In genomic region chr4:177546745-177547144, GRCh38 we compare ENCODE assay signal across 22 cellular contexts.
DNase-seq lines count a peak whose midpoint lies in the region; ATAC-seq, FAIRE-seq and TF ChIP-seq lines count a peak whose summit lies in the region.
"Had no signal": no experiment of that assay in that cellular context is flagged by ENCODE, and none has a peak within 500 bp of the region (broad histone marks: within the 10 kb centered on the region; RNA-seq: fewer than 3 reads in every experiment).

No MANE protein-coding gene starts in this region.

- no peak for FAIRE-seq in HepG2 (lab: Jason Lieb, UNC)
- FAIRE-seq: endothelial cell of umbilical vein, K562, keratinocyte had no signal

- no peaks in the 10 kb centered on the region for H3K9me3 Mint-ChIP-seq in activated T-helper 1 cell treated with anti-CD3 and anti-CD28 coated beads, Interleukin-12 subunit alpha, Interleukin-12 subunit beta, Interleukin-2, Interleukin-4 antibody, amounts not matched to agents 30 ng/mL and 10 ng/mL and 1 ng/mL, durations not matched to agents 14 hours and 24 hours and 36 hours
- H3K9me3 Mint-ChIP-seq: activated naive CD4-positive, alpha-beta T cell treated with anti-CD3 and anti-CD28 coated beads, Interleukin-2, amount 50 U/mL, for 72 hours; T-cell had no signal

- in situ Hi-C loops in GM23248 (cut with MboI) (no loop called here), HepG2 (cut with HindIII; ENCODE audit: extremely low pct_ligation_motif_present, low pct_unique_long_range_greater_than_20kb) (no loop called here)

- H3K4me1 Mint-ChIP-seq in activated T-helper 1 cell treated with anti-CD3 and anti-CD28 coated beads, Interleukin-12 subunit alpha, Interleukin-12 subunit beta, Interleukin-2, Interleukin-4 antibody, amounts not matched to agents 30 ng/mL and 10 ng/mL and 1 ng/mL, durations not matched to agents 14 hours and 24 hours and 36 hours (ENCODE audit: low read depth), result no peaks in the 10 kb centered on the region
- H3K4me1 Mint-ChIP-seq: activated CD8-positive, alpha-beta memory T cell treated with anti-CD3 and anti-CD28 coated beads, Interleukin-2, amount 10 ng/mL, durations not matched to agents 7 days and 5 days; B cell; T-cell had no signal

- H3K36me3 ChIP-seq in GM23248 (ENCODE audit: low read depth), result no peaks in the 10 kb centered on the region
- H3K36me3 ChIP-seq in HepG2 (replicated peaks in 1 of 2; ENCODE audit: control insufficient read depth in 1 of 2, insufficient read depth in 2 of 2, low read length in 2 of 2), result no peaks in the 10 kb centered on the region
- H3K36me3 ChIP-seq: brain microvascular endothelial cell, gastrocnemius medialis, right atrium auricular region had no signal

- no peaks in the 10 kb centered on the region for H4K20me1 ChIP-seq in GM23248 (ENCODE audit: insufficient read depth)
- no peaks in the 10 kb centered on the region for H4K20me1 ChIP-seq in HepG2 (ENCODE audit: insufficient read depth, low read length)

- H3K4me3 Mint-ChIP-seq in activated T-helper 1 cell treated with anti-CD3 and anti-CD28 coated beads, Interleukin-12 subunit alpha, Interleukin-12 subunit beta, Interleukin-2, Interleukin-4 antibody, amounts not matched to agents 30 ng/mL and 10 ng/mL and 1 ng/mL, durations not matched to agents 14 hours and 24 hours and 36 hours, result no peak overlapping the region
- H3K4me3 Mint-ChIP-seq: activated CD8-positive, alpha-beta memory T cell treated with anti-CD3 and anti-CD28 coated beads, Interleukin-2, amount 10 ng/mL, durations not matched to agents 7 days and 5 days; B cell; T-cell had no signal

- TF ChIP-seq CTCF in foreskin keratinocyte (conservative IDR thresholded peaks at IDR 0.05), result peak; percentile 64
- TF ChIP-seq CTCF in HepG2 (CRISPR knock-in tag; IDR thresholded peaks at IDR 0.05), result no peak

- TF ChIP-seq RAD21 in HepG2 (CRISPR knock-in tag; IDR thresholded peaks at IDR 0.05), result no peak

- POLR2A ChIA-PET in HepG2 (lab: Yijun Ruan, JAX), result no interaction called here

- H3K36me3 Mint-ChIP-seq in activated T-helper 1 cell treated with anti-CD3 and anti-CD28 coated beads, Interleukin-12 subunit alpha, Interleukin-12 subunit beta, Interleukin-2, Interleukin-4 antibody, amounts not matched to agents 30 ng/mL and 10 ng/mL and 1 ng/mL, durations not matched to agents 14 hours and 24 hours and 36 hours (ENCODE audit: low read depth), result no peaks in the 10 kb centered on the region
- H3K36me3 Mint-ChIP-seq: activated CD8-positive, alpha-beta memory T cell treated with anti-CD3 and anti-CD28 coated beads, Interleukin-2, amount 10 ng/mL, durations not matched to agents 7 days and 5 days; activated naive CD4-positive, alpha-beta T cell treated with anti-CD3 and anti-CD28 coated beads, Interleukin-2, amount 50 U/mL, for 72 hours; T-cell had no signal

- H3K9ac ChIP-seq in GM23248 (no peak overlapping the region), HepG2 (ENCODE audit: insufficient read depth, low read depth, low read length) (no peak overlapping the region)

- H3K27me3 ChIP-seq in GM23248 (replicated peaks; ENCODE audit: insufficient read depth) (no peaks in the 10 kb centered on the region), foreskin keratinocyte (no peaks in the 10 kb centered on the region), HepG2 (ENCODE audit: control insufficient read depth in 1 of 2, insufficient read depth in 2 of 2, low read length in 2 of 2) (no peaks in the 10 kb centered on the region)
- H3K27me3 ChIP-seq: brain microvascular endothelial cell, gastrocnemius medialis, right atrium auricular region had no signal

- no peak for TF ChIP-seq POLR2A in HepG2 (IDR thresholded peaks at IDR 0.05; ENCODE audit: insufficient read depth in 1 of 2, low read depth in 2 of 2, low read length in 2 of 2)

- ATAC-seq in foreskin keratinocyte (peak; percentile 33), HepG2 (no peak)
- ATAC-seq: activated CD8-positive, alpha-beta memory T cell treated with anti-CD3 and anti-CD28 coated beads, Interleukin-2, amount 10 ng/mL, durations not matched to agents 7 days and 5 days; activated naive CD4-positive, alpha-beta T cell treated with anti-CD3 and anti-CD28 coated beads, Interleukin-2, amount 50 U/mL, for 72 hours; gastrocnemius medialis; K562 had no signal

- H3K27ac ChIP-seq in GM23248 (no peak overlapping the region), foreskin keratinocyte (no peak overlapping the region), HepG2 (ENCODE audit: extremely low read length, insufficient read depth, low read length) (no peak overlapping the region)
- H3K27ac ChIP-seq: brain microvascular endothelial cell, gastrocnemius medialis, HL-60, right atrium auricular region had no signal

- H3K27me3 Mint-ChIP-seq in activated T-helper 1 cell treated with anti-CD3 and anti-CD28 coated beads, Interleukin-12 subunit alpha, Interleukin-12 subunit beta, Interleukin-2, Interleukin-4 antibody, amounts not matched to agents 30 ng/mL and 10 ng/mL and 1 ng/mL, durations not matched to agents 14 hours and 24 hours and 36 hours (ENCODE audit: insufficient read depth), result no peaks in the 10 kb centered on the region
- H3K27me3 Mint-ChIP-seq: activated CD8-positive, alpha-beta memory T cell treated with anti-CD3 and anti-CD28 coated beads, Interleukin-2, amount 10 ng/mL, durations not matched to agents 7 days and 5 days; B cell; T-cell had no signal

- H3K9me3 ChIP-seq in GM23248 (ENCODE audit: low read depth) (no peaks in the 10 kb centered on the region), HepG2 (ENCODE audit: low read length) (no peaks in the 10 kb centered on the region)
- H3K9me3 ChIP-seq: gastrocnemius medialis, right atrium auricular region had no signal

- H3K79me2 ChIP-seq in GM23248 (ENCODE audit: insufficient read depth) (no peaks in the 10 kb centered on the region), HepG2 (ENCODE audit: insufficient read depth, low read length) (no peaks in the 10 kb centered on the region)

- H2AFZ ChIP-seq in GM23248 (no peak overlapping the region), HepG2 (ENCODE audit: low read length) (no peak overlapping the region)

- DNase-seq in GM23248 (peak; percentile 23), amniotic epithelial cell (ENCODE audit: low read depth) (peak; percentile 26), foreskin keratinocyte (peak; percentile 13 to 48), NCI-H510A (lab: John Stamatoyannopoulos, UW) (no peak), HepG2 (ENCODE audit: low spot score) (no peak)
- DNase-seq in Jurkat, Clone E6-1 (ENCODE audit: low read depth, low spot score), result peak; percentile 22
- DNase-seq in activated T-helper 1 cell treated with anti-CD3 and anti-CD28 coated beads, Interleukin-12 subunit alpha, Interleukin-12 subunit beta, Interleukin-2, Interleukin-4 antibody, amounts not matched to agents 30 ng/mL and 10 ng/mL and 1 ng/mL, durations not matched to agents 14 hours and 24 hours and 36 hours (ENCODE audit: low spot score), result no peak
- DNase-seq: activated CD4-positive, alpha-beta T cell treated with anti-CD3 and anti-CD28 coated beads for 48 hours; activated CD8-positive, alpha-beta memory T cell treated with anti-CD3 and anti-CD28 coated beads, Interleukin-2, amount 10 ng/mL, durations not matched to agents 7 days and 5 days; brain microvascular endothelial cell; gastrocnemius medialis; NCI-H2029; occipital lobe; Right ventricle myocardium superior; T-cell had no signal

- H3K27ac Mint-ChIP-seq in activated T-helper 1 cell treated with anti-CD3 and anti-CD28 coated beads, Interleukin-12 subunit alpha, Interleukin-12 subunit beta, Interleukin-2, Interleukin-4 antibody, amounts not matched to agents 30 ng/mL and 10 ng/mL and 1 ng/mL, durations not matched to agents 14 hours and 24 hours and 36 hours, result no peak overlapping the region
- H3K27ac Mint-ChIP-seq: activated CD8-positive, alpha-beta memory T cell treated with anti-CD3 and anti-CD28 coated beads, Interleukin-2, amount 10 ng/mL, durations not matched to agents 7 days and 5 days; activated naive CD4-positive, alpha-beta T cell treated with anti-CD3 and anti-CD28 coated beads, Interleukin-2, amount 50 U/mL, for 72 hours; B cell; T-cell had no signal

- H3K4me3 ChIP-seq in GM23248, result no peak overlapping the region
- no peak overlapping the region for H3K4me3 ChIP-seq in Jurkat, Clone E6-1 (ENCODE audit: low read length)
- no peak overlapping the region for H3K4me3 ChIP-seq in HepG2 (replicated peaks in 1 of 3; ENCODE audit: insufficient read depth in 1 of 3, low read depth in 2 of 3, low read length in 3 of 3)
- H3K4me3 ChIP-seq: gastrocnemius medialis, K562, right atrium auricular region had no signal

- CTCF ChIA-PET in HepG2 (lab: Yijun Ruan, JAX; ENCODE audit: low intra/inter-chr PET ratio, low total read pairs), result no interaction called here

- no TSS peak for BruUV-seq in HepG2 (replicated peaks; lab: Mats Ljungman, UMichigan)

- no peaks in the 10 kb centered on the region for H3K9me2 ChIP-seq in GM23248 (ENCODE audit: insufficient read depth)

- H3F3A ChIP-seq in GM23248 (ENCODE audit: insufficient read depth), result no peaks in the 10 kb centered on the region

- no peak overlapping the region for H3K4me2 ChIP-seq in GM23248 (ENCODE audit: unreplicated experiment)
- H3K4me2 ChIP-seq in HepG2 (ENCODE audit: low read depth, low read length), result no peak overlapping the region

- intact Hi-C loops in activated T-helper 1 cell treated with anti-CD3 and anti-CD28 coated beads, Interleukin-12 subunit alpha, Interleukin-12 subunit beta, Interleukin-2, Interleukin-4 antibody, amounts not matched to agents 30 ng/mL and 10 ng/mL and 1 ng/mL, durations not matched to agents 14 hours and 24 hours and 36 hours (cut with micrococcal nuclease), result loop anchor here (1.0 kb wide), 1 partner anchor 296 kb away; no protein-coding TSS in a partner anchor
- intact Hi-C loops in HepG2 (cut with micrococcal nuclease; ENCODE audit: unreplicated experiment), result no loop called here

- TF ChIP-seq EP300 in HepG2 (IDR thresholded peaks at IDR 0.05; ENCODE audit: low read depth in 2 of 2, low read length in 2 of 2) (no peak), HepG2 (CRISPR knock-in tag; IDR thresholded peaks at IDR 0.05; ENCODE audit: borderline replicate concordance) (no peak)

- H3K4me1 ChIP-seq in GM23248 (ENCODE audit: insufficient read depth), result no peaks in the 10 kb centered on the region
- H3K4me1 ChIP-seq in foreskin keratinocyte, result no peaks in the 10 kb centered on the region
- no peaks in the 10 kb centered on the region for H3K4me1 ChIP-seq in HepG2 (ENCODE audit: insufficient read depth, low read length)
- H3K4me1 ChIP-seq: gastrocnemius medialis, right atrium auricular region had no signal

TF ChIP-seq in HepG2, 621 proteins besides CTCF, POLR2A, EP300 and RAD21 (continues in another document):
- no peak for TF ChIP-seq ZBTB2 (CRISPR knock-in tag; IDR thresholded peaks at IDR 0.05; ENCODE audit: low read depth)

Comparison
In these comparisons a context has a peak if more than half of its experiments do, and no peak if none do; other contexts are left out.
1. DNase-seq: peak in GM23248 (single experiment), Jurkat, Clone E6-1 (single experiment), amniotic epithelial cell (single experiment) and foreskin keratinocyte (2 of 2); none in NCI-H510A (single experiment), activated T-helper 1 cell treated with anti-CD3 and anti-CD28 coated beads, Interleukin-12 subunit alpha, Interleukin-12 subunit beta, Interleukin-2, Interleukin-4 antibody, amounts not matched to agents 30 ng/mL and 10 ng/mL and 1 ng/mL, durations not matched to agents 14 hours and 24 hours and 36 hours (single experiment) and HepG2 (single experiment).